ENCODE assay signal across 7 cellular contexts in genomic region chrX:109922183-109922582, GRCh38.
"Had no signal": no experiment of that assay in that cellular context is flagged by ENCODE, and none has a peak within 500 bp of the region (broad histone marks: within the 10 kb centered on the region; RNA-seq: fewer than 3 reads in every experiment).

No MANE protein-coding gene starts in this region.

- H3K27ac Mint-ChIP-seq: IgD-negative memory B cell had no signal

- FAIRE-seq: HepG2, HTR-8/SVneo had no signal

- H3K27ac ChIP-seq: HL-60 had no signal

- DNase-seq: IMR-90, KBM-7, KG1 had no signal

- H3K36me3 Mint-ChIP-seq: IgD-negative memory B cell had no signal

- ATAC-seq: HepG2 had no signal

- H3K9me3 Mint-ChIP-seq: IgD-negative memory B cell had no signal
